In the genomic region with DNA sequence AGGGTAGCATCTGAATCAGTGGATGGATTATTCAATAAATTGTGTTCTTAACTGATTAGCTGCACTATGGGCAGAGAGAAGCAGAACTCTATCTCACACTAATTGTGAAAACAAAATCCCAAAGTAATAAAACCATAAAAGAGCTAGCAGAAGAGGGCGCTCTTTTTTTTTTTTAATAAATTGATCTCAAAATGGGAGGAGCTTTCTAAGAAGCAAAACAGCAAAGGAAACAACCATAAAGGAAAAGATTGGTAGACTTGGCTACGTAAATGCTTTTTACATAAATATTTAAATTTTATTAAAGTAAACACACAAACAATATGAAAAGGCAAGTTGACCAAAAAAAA, we compare ENCODE assay signal across 8 cellular contexts. TPM values are rescaled to one million over a fixed set of nuclear protein-coding genes. Genes with fewer than 3 reads are reported as not detected.
DNase-seq lines count a peak whose midpoint lies in the region; ATAC-seq, FAIRE-seq and TF ChIP-seq lines count a peak whose summit lies in the region.

No MANE protein-coding gene starts in this region.

- POLR2A ChIA-PET in activated CD4-positive, alpha-beta memory T cell treated with anti-CD3 and anti-CD28 coated beads for 36 hours (lab: Charles Lee), result interaction anchor here (0.6 to 0.7 kb wide), 2 partner anchors 184 to 290 kb away, joined by 3 read pairs; no protein-coding TSS in a partner anchor

- H3K4me3 Mint-ChIP-seq in activated CD4-positive, alpha-beta memory T cell treated with anti-CD3 and anti-CD28 coated beads for 36 hours, result no peak overlapping the region

- peak; percentile 63 for FAIRE-seq in kidney (lab: Jason Lieb, UNC)

- H3K27ac ChIP-seq in kidney (ENCODE audit: low read depth in 2 of 2, low read length in 2 of 2) (no peak overlapping the region), vagina (peak overlapping the region; percentile 91)

- ATAC-seq in GM19397 (IDR thresholded peaks at IDR 0.05; ENCODE audit: unreplicated experiment), result no peak

- H3K9ac ChIP-seq in kidney (ENCODE audit: low read length in 2 of 2), result no peak overlapping the region

- H3K4me1 ChIP-seq in kidney (ENCODE audit: control insufficient read depth in 1 of 2, insufficient read depth in 1 of 2, low read depth in 1 of 2, low read length in 2 of 2), result peaks cover 9 to 19% of the 10 kb centered on the region in 2 donors
- peaks cover 49% of the 10 kb centered on the region for H3K4me1 ChIP-seq in vagina

- H3K4me3 ChIP-seq in kidney (ENCODE audit: low read length in 2 of 2) (no peak overlapping the region), vagina (no peak overlapping the region)

- H3K36me3 ChIP-seq in kidney (ENCODE audit: control insufficient read depth in 1 of 2, insufficient read depth in 2 of 2, low read length in 2 of 2) (no peaks in the 10 kb centered on the region), vagina (no peaks in the 10 kb centered on the region)

- H3K9me3 Mint-ChIP-seq in activated CD4-positive, alpha-beta memory T cell treated with anti-CD3 and anti-CD28 coated beads for 36 hours, result no peaks in the 10 kb centered on the region

- peaks cover 37% of the 10 kb centered on the region for H3K4me1 Mint-ChIP-seq in activated CD4-positive, alpha-beta memory T cell treated with anti-CD3 and anti-CD28 coated beads for 36 hours (ENCODE audit: low read depth)

- intact Hi-C loops in activated CD4-positive, alpha-beta memory T cell treated with anti-CD3 and anti-CD28 coated beads for 36 hours (cut with micrococcal nuclease), result loop anchor here (1.0 to 2.0 kb wide), 7 partner anchors 127 to 891 kb away; a partner anchor contains a TSS
- intact Hi-C loops in kidney (cut with DNase I), result no loop called here
- intact Hi-C loops in vagina (cut with DNase I), result no loop called here

- peak; percentile 33 for TF ChIP-seq CTCF in kidney (IDR thresholded peaks at IDR 0.05; ENCODE audit: borderline replicate concordance, extremely low read depth, insufficient read depth)
- TF ChIP-seq CTCF in vagina (IDR thresholded peaks at IDR 0.05), result no peak

- TF ChIP-seq POLR2A in vagina (IDR thresholded peaks at IDR 0.05), result no peak

- H3K36me3 Mint-ChIP-seq in activated CD4-positive, alpha-beta memory T cell treated with anti-CD3 and anti-CD28 coated beads for 36 hours, result no peaks in the 10 kb centered on the region

- H3K27me3 ChIP-seq in vagina, result no peaks in the 10 kb centered on the region

- peak overlapping the region; percentile 89 for H3K27ac Mint-ChIP-seq in activated CD4-positive, alpha-beta memory T cell treated with anti-CD3 and anti-CD28 coated beads for 36 hours

- CTCF ChIA-PET in activated CD4-positive, alpha-beta memory T cell treated with anti-CD3 and anti-CD28 coated beads for 36 hours (lab: Charles Lee), result interaction anchor here (0.6 to 6.3 kb wide), 27 partner anchors 9 to 369 kb away, joined by 3 to 103 read pairs (median 4); a partner anchor contains a TSS

- DNase-seq in SIG-M5 treated with dmso at 0.1 percent for 504 hours (lab: John Stamatoyannopoulos, UW; ENCODE audit: unreplicated experiment), result peak; percentile 83
- DNase-seq in SIG-M5 (lab: John Stamatoyannopoulos, UW), result no peak
- DNase-seq in NCI-H1048 (lab: John Stamatoyannopoulos, UW), result peak; percentile 10
- no peak for DNase-seq in activated CD4-positive, alpha-beta memory T cell treated with anti-CD3 and anti-CD28 coated beads for 36 hours
- no peak for DNase-seq in kidney
- DNase-seq in vagina (ENCODE audit: extremely low spot score in 2 of 2), result no peak
- DNase-seq in activated gamma-delta T cell treated with Interleukin-2 at 50 U/mL for 16 hours, result no peak

- H3K9me3 ChIP-seq in kidney (ENCODE audit: control insufficient read depth in 1 of 2, low read length in 2 of 2), result no peaks in the 10 kb centered on the region
- H3K9me3 ChIP-seq in vagina, result no peaks in the 10 kb centered on the region

- no peaks in the 10 kb centered on the region for H3K27me3 Mint-ChIP-seq in activated CD4-positive, alpha-beta memory T cell treated with anti-CD3 and anti-CD28 coated beads for 36 hours

RNA-seq across cellular contexts. Expression of a gene that starts 1.5 kb away (rescaled TPM):
- total RNA-seq in activated CD4-positive, alpha-beta memory T cell treated with anti-CD3 and anti-CD28 coated beads for 36 hours, result 10 to 100 TPM; 24.2 to 28.5 TPM
- 63.1 TPM for total RNA-seq in kidney
- polyA plus RNA-seq in kidney (ENCODE audit: insufficient read depth, low read depth, low replicate concordance), result 70.1 TPM
- 65.3 TPM for total RNA-seq in vagina

RNA-seq across cellular contexts. Expression of a gene that starts 6.7 kb away (rescaled TPM):
- 10 to 100 TPM; 28.6 to 30.5 TPM for total RNA-seq in activated CD4-positive, alpha-beta memory T cell treated with anti-CD3 and anti-CD28 coated beads for 36 hours
- total RNA-seq in kidney, result 57.1 TPM
- 39.5 TPM for polyA plus RNA-seq in kidney (ENCODE audit: insufficient read depth, low read depth, low replicate concordance)
- 46.4 TPM for total RNA-seq in vagina

Comparison
In these comparisons a context has a peak if more than half of its experiments do, and no peak if none do; other contexts are left out.
1. DNase-seq: peak in SIG-M5 treated with dmso at 0.1 percent for 504 hours (single experiment) and NCI-H1048 (single experiment); none in SIG-M5 (single experiment), activated CD4-positive, alpha-beta memory T cell treated with anti-CD3 and anti-CD28 coated beads for 36 hours (single experiment), kidney (single experiment), vagina (0 of 2) and activated gamma-delta T cell treated with Interleukin-2 at 50 U/mL for 16 hours (single experiment).